ENCODE assay signal across 8 cellular contexts in genomic region chr2:74441690-74442482, GRCh38. TPM values are rescaled to one million over a fixed set of nuclear protein-coding genes. Genes with fewer than 3 reads are reported as not detected.
A peak's percentile ranks its signal among the peaks of the same experiment; 100 is the strongest.
DNase-seq lines count a peak whose midpoint lies in the region; ATAC-seq, FAIRE-seq and TF ChIP-seq lines count a peak whose summit lies in the region.

RTKN (minus strand) TSS chr2:74441937; CDS start chr2:74441816, 121 bp downstream.

- H3K27me3 Mint-ChIP-seq in neural crest cell (ENCODE audit: low read depth): peaks cover 46% of the 10 kb centered on the region

- no peaks in the 10 kb centered on the region; the same call in 1 of the 2 replicates for H3K27me3 ChIP-seq in HUES48 (ENCODE audit: control insufficient read depth, insufficient read depth, low read length)

- H3K4me3 ChIP-seq in HUES48 (ENCODE audit: low read depth, low read length) (peak within 1 kb of the TSS; percentile 86), fibroblast of the aortic adventitia (ENCODE audit: low read depth, low read length) (peak within 1 kb of the TSS; percentile 76)

- TF ChIP-seq POLR2A in GM12891 (IDR thresholded peaks at IDR 0.05; ENCODE audit: low read depth, low read length): no peak

- no peak for DNase-seq in GM12891 (ENCODE audit: insufficient read length, low spot score)
- DNase-seq in activated CD8-positive, alpha-beta memory T cell treated with anti-CD3 and anti-CD28 coated beads, Interleukin-2, amount 50 U/mL, for 48 hours: peak; percentile 76
- no peak for DNase-seq in fibroblast of the aortic adventitia (ENCODE audit: low read depth)
- peak; percentile 28 for DNase-seq in neural crest cell (ENCODE audit: low read depth, low spot score)
- no peak for DNase-seq in SHP77 treated with DMSO at 0.1 percent for 48 hours (lab: John Stamatoyannopoulos, UW)
- DNase-seq in NCI-H446 (lab: John Stamatoyannopoulos, UW): no peak

- peak within 1 kb of the TSS; percentile 89 for H3K27ac Mint-ChIP-seq in neural crest cell (ENCODE audit: unreplicated experiment)

- peaks cover 41% of the 10 kb centered on the region for H3K4me1 Mint-ChIP-seq in neural crest cell

- FAIRE-seq in GM12891 (lab: Jason Lieb, UNC): peak; percentile 38

- peak within 1 kb of the TSS; percentile 99 for H3K27ac ChIP-seq in HUES48 (ENCODE audit: low read depth, low read length)

- peaks cover 4% of the 10 kb centered on the region for H3K36me3 Mint-ChIP-seq in neural crest cell (ENCODE audit: low read depth)

- peak within 1 kb of the TSS; percentile 94 for H3K4me3 Mint-ChIP-seq in neural crest cell

- peaks cover 22% of the 10 kb centered on the region; the same call in 1 of the 2 replicates for H3K36me3 ChIP-seq in HUES48 (ENCODE audit: control insufficient read depth, insufficient read depth, low read length)

- H3K9me3 ChIP-seq in HUES48 (ENCODE audit: control insufficient read depth, insufficient read depth, low read length): no peaks in the 10 kb centered on the region

- peak within 1 kb of the TSS; percentile 91 for H3K9ac ChIP-seq in HUES48 (ENCODE audit: low read depth, low read length)

- no peak for ATAC-seq in GM19328 (IDR thresholded peaks at IDR 0.05; ENCODE audit: unreplicated experiment)

- H3K4me1 ChIP-seq in HUES48 (ENCODE audit: control insufficient read depth, insufficient read depth, low read length): peaks cover 26% of the 10 kb centered on the region

- TF ChIP-seq CTCF in fibroblast of the aortic adventitia (IDR thresholded peaks at IDR 0.05; ENCODE audit: insufficient read depth, low read length) (no peak), neural crest cell (conservative IDR thresholded peaks at IDR 0.05) (no peak)

- H3K9me3 Mint-ChIP-seq in neural crest cell: no peaks in the 10 kb centered on the region

TF ChIP-seq in GM12891, 5 proteins besides CTCF, POLR2A, EP300 and RAD21:
- no peak for TF ChIP-seq POLR2AphosphoS5 (IDR thresholded peaks at IDR 0.05; ENCODE audit: low read depth, low read length)
- TF ChIP-seq POU2F2 (IDR thresholded peaks at IDR 0.05; ENCODE audit: low read depth, low read length): no peak
- no peak for TF ChIP-seq TAF1 (IDR thresholded peaks at IDR 0.05; ENCODE audit: low read depth, low read length)
- no peak for TF ChIP-seq PAX5 (IDR thresholded peaks at IDR 0.05; ENCODE audit: insufficient read depth, low read length, severe bottlenecking)
- TF ChIP-seq SPI1 (IDR thresholded peaks at IDR 0.05; ENCODE audit: low read depth, low read length): no peak
TF ChIP-seq in GM12891: peak in this region for 0.

RNA-seq across cellular contexts. Expression of gene RTKN, which starts in this region (rescaled TPM):
- 7.9 TPM for polyA plus RNA-seq in GM12891 (2012; ENCODE audit: low read depth, missing spikeins)
- total RNA-seq in fibroblast of the aortic adventitia (ENCODE audit: low replicate concordance): 12.0 and 15.7 TPM in 2 replicates
- total RNA-seq in neural crest cell: 61.2 and 62.0 TPM in 2 replicates

Comparison
In these comparisons a context has a peak if more than half of its experiments do, and no peak if none do; other contexts are left out.
1. DNase-seq: peak in activated CD8-positive, alpha-beta memory T cell treated with anti-CD3 and anti-CD28 coated beads, Interleukin-2, amount 50 U/mL, for 48 hours (single experiment) and neural crest cell (single experiment); none in GM12891 (single experiment), fibroblast of the aortic adventitia (single experiment), SHP77 treated with DMSO at 0.1 percent for 48 hours (single experiment) and NCI-H446 (0 of 2).